In genomic region chr2:150063432-150063889, GRCh38 we compare ENCODE assay signal across 13 cellular contexts.
DNase-seq lines count a peak whose midpoint lies in the region; ATAC-seq and TF ChIP-seq lines count a peak whose summit lies in the region.
"Had no signal": no experiment of that assay in that cellular context is flagged by ENCODE, and none has a peak within 500 bp of the region (broad histone marks: within the 10 kb centered on the region; RNA-seq: fewer than 3 reads in every experiment).

No MANE protein-coding gene starts in this region.

- no peak overlapping the region for H3K9ac ChIP-seq in IMR-90 (ENCODE audit: low read depth, low read length)
- no peak overlapping the region for H3K9ac ChIP-seq in mesendoderm (ENCODE audit: low read length)

- ATAC-seq in IMR-90 (ENCODE audit: low read depth) (peak; percentile 91), GM19324 (IDR thresholded peaks at IDR 0.05; ENCODE audit: low FRiP score, unreplicated experiment) (no peak), HG03565 (IDR thresholded peaks at IDR 0.05; ENCODE audit: unreplicated experiment) (no peak), Right ventricle myocardium superior (ENCODE audit: poor library complexity) (no peak)

- H2BK120ac ChIP-seq in IMR-90 (ENCODE audit: low read depth, low read length): peak overlapping the region; percentile 77
- H2BK120ac ChIP-seq in mesendoderm (ENCODE audit: low read depth, low read length): no peak overlapping the region

- peak overlapping the region; percentile 42; the same call in 1 of the 2 replicates for H3K18ac ChIP-seq in IMR-90 (ENCODE audit: low read depth, low read length)
- H3K18ac ChIP-seq in mesendoderm (ENCODE audit: low read length): no peak overlapping the region

- H3K4me3 ChIP-seq in AG04449 (ENCODE audit: low read depth, low read length) (no peak overlapping the region), IMR-90 (ENCODE audit: insufficient read depth, low read depth, low read length) (no peak overlapping the region), brain microvascular endothelial cell (ENCODE audit: low read depth, low read length) (no peak overlapping the region), mesendoderm (ENCODE audit: low read length) (no peak overlapping the region)
- H3K4me3 ChIP-seq: adrenal gland, upper lobe of left lung had no signal

- TF ChIP-seq POLR2A in IMR-90 (IDR thresholded peaks at IDR 0.05; ENCODE audit: low read depth, low read length): no peak

- H2AK5ac ChIP-seq in IMR-90 (ENCODE audit: low read depth, low read length): peak overlapping the region; percentile 13; the same call in 1 of the 2 replicates
- no peak overlapping the region for H2AK5ac ChIP-seq in mesendoderm (ENCODE audit: low read length)

- POLR2A ChIA-PET in AG04449 (lab: Yijun Ruan, JAX) (no interaction called here), IMR-90 (lab: Charles Lee; ENCODE audit: unreplicated experiment) (no interaction called here)

- no peaks in the 10 kb centered on the region for H3K36me3 ChIP-seq in IMR-90 (ENCODE audit: control insufficient read depth, insufficient read depth, low read length)
- no peaks in the 10 kb centered on the region for H3K36me3 ChIP-seq in brain microvascular endothelial cell (replicated peaks)
- no peaks in the 10 kb centered on the region for H3K36me3 ChIP-seq in mesendoderm (ENCODE audit: control insufficient read depth, insufficient read depth, low read length)
- H3K36me3 ChIP-seq: adrenal gland, upper lobe of left lung had no signal

- intact Hi-C loops in IMR-90 (cut with micrococcal nuclease) (no loop called here), Right ventricle myocardium superior (cut with DNase I) (no loop called here)

- H2BK20ac ChIP-seq in IMR-90 (ENCODE audit: low read depth, low read length): peak overlapping the region; percentile 82

- H3K23ac ChIP-seq in IMR-90 (ENCODE audit: low read depth, low read length): peak overlapping the region; percentile 52; the same call in 1 of the 2 replicates
- no peak overlapping the region for H3K23ac ChIP-seq in mesendoderm (ENCODE audit: low read length)

- whole genome bisulfite sequencing in IMR-90 (ENCODE audit: extremely low coverage in 2 of 2, insufficient read length in 1 of 2), 2 experiments: 43% methylated on average over 1 of the region's 2 CpGs; no CpG with 5 or more reads in 1 of the 2 experiments
- no CpG with 5 or more reads among the region's 2 CpGs for WGBS in mesendoderm (ENCODE audit: extremely low coverage, insufficient coverage, low lambda C conversion rate)

- H2BK15ac ChIP-seq in IMR-90 (ENCODE audit: low read depth, low read length) (peak overlapping the region; percentile 39; the same call in 2 of the 3 replicates), mesendoderm (replicated peaks; ENCODE audit: low read depth) (no peak overlapping the region)

- in situ Hi-C loops in IMR-90 (cut with MboI; ENCODE audit: low sequenced_read_pairs): no loop called here
- in situ Hi-C loops in brain microvascular endothelial cell (cut with HindIII; ENCODE audit: low pct_ligation_motif_present, low sequenced_read_pairs): no loop called here

- H3K79me1 ChIP-seq in IMR-90 (ENCODE audit: low read depth in 1 of 2, low read length in 2 of 2) (no peaks in the 10 kb centered on the region), mesendoderm (ENCODE audit: low read length) (no peaks in the 10 kb centered on the region)

- no peaks in the 10 kb centered on the region for H3K27me3 ChIP-seq in IMR-90 (ENCODE audit: control insufficient read depth, insufficient read depth, low read length)
- H3K27me3 ChIP-seq in brain microvascular endothelial cell (replicated peaks): no peaks in the 10 kb centered on the region
- H3K27me3 ChIP-seq in mesendoderm (ENCODE audit: insufficient read depth, low read length, poor library complexity): no peaks in the 10 kb centered on the region
- H3K27me3 ChIP-seq: adrenal gland, upper lobe of left lung had no signal

- peak overlapping the region; percentile 91; the same call in 1 of the 2 replicates for H4K91ac ChIP-seq in IMR-90 (ENCODE audit: insufficient read depth, low read depth, low read length)

- H3K4me1 ChIP-seq in IMR-90 (ENCODE audit: control insufficient read depth, insufficient read depth, low read length) (peaks cover 5% of the 10 kb centered on the region), mesendoderm (ENCODE audit: control insufficient read depth, low read depth, low read length) (no peaks in the 10 kb centered on the region)
- H3K4me1 ChIP-seq: upper lobe of left lung had no signal

- peak overlapping the region; percentile 82; the same call in 1 of the 2 replicates for H3K14ac ChIP-seq in IMR-90 (replicated peaks; ENCODE audit: low read depth, low read length)

- H3K4ac ChIP-seq in IMR-90 (ENCODE audit: low read depth, low read length) (peak overlapping the region; percentile 88; the same call in 1 of the 2 replicates), mesendoderm (ENCODE audit: low read depth, low read length) (no peak overlapping the region)

- CTCF ChIA-PET in AG04449 (lab: Yijun Ruan, JAX) (no interaction called here), IMR-90 (lab: Yijun Ruan, JAX) (interaction anchor here (0.5 kb wide), 1 partner anchor 16 kb away, joined by 4 read pairs; no protein-coding TSS in a partner anchor)

- H3K27ac ChIP-seq in IMR-90 (ENCODE audit: insufficient read depth, low read length) (0 out of 2 replicates have a peak overlapping the region, but pooled peaks have one; percentile 27), brain microvascular endothelial cell (no peak overlapping the region), mesendoderm (ENCODE audit: low read depth, low read length) (no peak overlapping the region)
- H3K27ac ChIP-seq: adrenal gland, upper lobe of left lung had no signal

- DNase-seq in AG04449 (ENCODE audit: low read depth, low spot score) (peak; percentile 14), IMR-90 (peak; percentile 85), brain microvascular endothelial cell (peak; percentile 49), glomerular visceral epithelial cell (ENCODE audit: extremely low spot score) (peak; percentile 26), mesendoderm (no peak), Right ventricle myocardium superior (no peak)
- DNase-seq: activated CD4-positive, CD25-positive, alpha-beta regulatory T cell; adrenal gland; hypothalamus; stimulated activated CD4-positive, alpha-beta T cell treated with anti-CD3 and anti-CD28 coated beads, Interleukin-1b, Interleukin-23, amount 100 ng/mL, for 48 hours; upper lobe of left lung had no signal

- no peaks in the 10 kb centered on the region for H4K20me1 ChIP-seq in IMR-90 (ENCODE audit: insufficient read depth, low read length)

- H3K79me2 ChIP-seq in mesendoderm (ENCODE audit: control insufficient read depth, insufficient read depth, low read length): no peaks in the 10 kb centered on the region

- peak overlapping the region; percentile 76; the same call in 1 of the 2 replicates for H4K5ac ChIP-seq in IMR-90 (ENCODE audit: low read depth, low read length)
- H4K5ac ChIP-seq in mesendoderm (ENCODE audit: low read length): no peak overlapping the region

- H2AFZ ChIP-seq in IMR-90 (replicated peaks; ENCODE audit: low read length, poor library complexity): no peak overlapping the region

- no TSS peak for BruUV-seq in IMR-90 (replicated peaks; lab: Mats Ljungman, UMichigan)

- H3K9me1 ChIP-seq in IMR-90 (ENCODE audit: insufficient read depth, low read length): peaks cover 4% of the 10 kb centered on the region; the same call in 1 of the 2 replicates

- H2BK5ac ChIP-seq in IMR-90 (ENCODE audit: low read depth, low read length, poor library complexity, severe bottlenecking) (peak overlapping the region; percentile 80), mesendoderm (ENCODE audit: low read length) (no peak overlapping the region)

- H4K8ac ChIP-seq in IMR-90 (ENCODE audit: low read depth in 2 of 2, low read length in 2 of 2) (peak overlapping the region in 1 of 2 experiments; percentile 64; a peak in 2 of 4 replicates), mesendoderm (ENCODE audit: low read depth, low read length) (no peak overlapping the region)

- H3K9me3 ChIP-seq in IMR-90 (ENCODE audit: control insufficient read depth, insufficient read depth, low read length): no peaks in the 10 kb centered on the region
- H3K9me3 ChIP-seq: adrenal gland, upper lobe of left lung had no signal

- 0 out of 2 replicates have a peak overlapping the region, but pooled peaks have one; percentile 7 for H3K56ac ChIP-seq in IMR-90 (ENCODE audit: extremely low read depth, insufficient read depth, low read length)
- H3K56ac ChIP-seq in mesendoderm (ENCODE audit: low read length): no peak overlapping the region

- TF ChIP-seq RAD21 in IMR-90 (IDR thresholded peaks at IDR 0.05; ENCODE audit: low read length): no peak

- no peak overlapping the region for H2AK9ac ChIP-seq in IMR-90 (replicated peaks; ENCODE audit: low read depth, low read length, poor library complexity)

- no peak for TF ChIP-seq CTCF in AG04449 (IDR thresholded peaks at IDR 0.05; ENCODE audit: insufficient read depth, low read length, missing control alignments)
- TF ChIP-seq CTCF in IMR-90 (conservative IDR thresholded peaks at IDR 0.05; ENCODE audit: low read depth, low read length): no peak
- TF ChIP-seq CTCF in brain microvascular endothelial cell (IDR thresholded peaks at IDR 0.05; ENCODE audit: low read depth, low read length, missing control alignments): no peak

- H3K4me2 ChIP-seq in IMR-90 (ENCODE audit: low read depth, low read length) (peak overlapping the region; percentile 32; the same call in 1 of the 2 replicates), mesendoderm (ENCODE audit: low read length) (no peak overlapping the region)

- dilution Hi-C loops in IMR-90 (cut with HindIII; ENCODE audit: low sequenced_read_pairs, unreplicated experiment): no loop called here

TF ChIP-seq in IMR-90, 13 proteins besides CTCF, POLR2A, EP300 and RAD21:
- TF ChIP-seq CEBPB (IDR thresholded peaks at IDR 0.05; ENCODE audit: low read depth, low read length) (peak; percentile 32; the same call in 1 of the 2 replicates), FOS (IDR thresholded peaks at IDR 0.05; ENCODE audit: low read depth, low read length) (peak; percentile 67; the same call in 1 of the 2 replicates), RCOR1 (IDR thresholded peaks at IDR 0.05; ENCODE audit: insufficient replicate concordance, low read length) (no peak)

Comparison
In these comparisons a context has a peak if more than half of its experiments do, and no peak if none do; other contexts are left out.
1. DNase-seq: peak in AG04449 (single experiment), IMR-90 (single experiment), brain microvascular endothelial cell (single experiment) and glomerular visceral epithelial cell (single experiment); none in mesendoderm (single experiment) and Right ventricle myocardium superior (single experiment).